In genomic region chr3:188947401-188947982, GRCh38 we compare ENCODE assay signal across 9 cellular contexts.
DNase-seq lines count a peak whose midpoint lies in the region; ATAC-seq, FAIRE-seq and TF ChIP-seq lines count a peak whose summit lies in the region.
"Had no signal": no experiment of that assay in that cellular context is flagged by ENCODE, and none has a peak within 500 bp of the region (broad histone marks: within the 10 kb centered on the region; RNA-seq: fewer than 3 reads in every experiment).

No MANE protein-coding gene starts in this region.

- peak; percentile 42 for TF ChIP-seq CTCF in parathyroid adenoma (IDR thresholded peaks at IDR 0.05)

- peak overlapping the region; percentile 56 for H3K4me3 ChIP-seq in parathyroid adenoma (ENCODE audit: low read depth, low read length)
- H3K4me3 ChIP-seq: GM12878 had no signal

- ATAC-seq in HG03175 (IDR thresholded peaks at IDR 0.05; ENCODE audit: unreplicated experiment) = no peak
- ATAC-seq: GM12878 had no signal

- H2AFZ ChIP-seq in parathyroid adenoma = peak overlapping the region; percentile 89

- H3K4me1 ChIP-seq in parathyroid adenoma = peaks cover 33% of the 10 kb centered on the region

- no peaks in the 10 kb centered on the region for H3K9me3 ChIP-seq in parathyroid adenoma (ENCODE audit: control insufficient read depth, low read length)

- H3K27me3 ChIP-seq in parathyroid adenoma (ENCODE audit: control insufficient read depth, insufficient read depth, low read length) = no peaks in the 10 kb centered on the region

- no peaks in the 10 kb centered on the region for H3K79me2 ChIP-seq in parathyroid adenoma

- H3K27ac ChIP-seq in parathyroid adenoma = peak overlapping the region; percentile 97

- no peak for TF ChIP-seq POLR2A in GM12892 (IDR thresholded peaks at IDR 0.05; ENCODE audit: low read depth, low read length)

- FAIRE-seq in GM12892 (lab: Jason Lieb, UNC) = no peak
- FAIRE-seq: GM12878 had no signal

- no peak overlapping the region for H3K9ac ChIP-seq in parathyroid adenoma

- H3K36me3 ChIP-seq in parathyroid adenoma (ENCODE audit: control insufficient read depth, insufficient read depth, low read length) = no peaks in the 10 kb centered on the region

- H3K4me2 ChIP-seq in parathyroid adenoma (ENCODE audit: low read length) = peak overlapping the region; percentile 74

- peak; percentile 34 for DNase-seq in stimulated activated CD4-positive, alpha-beta T cell treated with anti-CD3 and anti-CD28 coated beads, Interleukin-1b, Interleukin-23, amount 100 ng/mL, for 48 hours
- no peak for DNase-seq in stimulated activated CD4-positive, alpha-beta T cell treated with anti-CD3 and anti-CD28 coated beads, Interleukin-2, amount 100 ng/mL, for 48 hours
- DNase-seq in NCI-H2227 treated with DMSO at 0.1 percent for 48 hours (lab: John Stamatoyannopoulos, UW) (peak; percentile 75), astrocyte of the hippocampus (ENCODE audit: low read depth, low spot score) (peak; percentile 95), hepatic stellate cell (ENCODE audit: low spot score) (peak; percentile 71), GM12892 (ENCODE audit: insufficient read length) (no peak)

Comparison
In these comparisons a context has a peak if more than half of its experiments do, and no peak if none do; other contexts are left out.
1. DNase-seq: peak in stimulated activated CD4-positive, alpha-beta T cell treated with anti-CD3 and anti-CD28 coated beads, Interleukin-1b, Interleukin-23, amount 100 ng/mL, for 48 hours (single experiment), NCI-H2227 treated with DMSO at 0.1 percent for 48 hours (single experiment), astrocyte of the hippocampus (single experiment) and hepatic stellate cell (single experiment); none in stimulated activated CD4-positive, alpha-beta T cell treated with anti-CD3 and anti-CD28 coated beads, Interleukin-2, amount 100 ng/mL, for 48 hours (0 of 2) and GM12892 (single experiment).